ENCODE assay signal across 8 cellular contexts in genomic region chr19:48872182-48872883, GRCh38. TPM values are rescaled to one million over a fixed set of nuclear protein-coding genes. Genes with fewer than 3 reads are reported as not detected.
DNase-seq lines count a peak whose midpoint lies in the region; TF ChIP-seq lines count a peak whose summit lies in the region.

Gene PPP1R15A (plus strand): TSS chr19:48872421. CDS start chr19:48873234, 813 bp downstream.

- DNase-seq in EL = peak; percentile 98
- DNase-seq in NCI-H1436 (lab: John Stamatoyannopoulos, UW) = peak; percentile 99
- peak; percentile 99 for DNase-seq in SW480 (ENCODE audit: low spot score)
- DNase-seq in activated naive CD8-positive, alpha-beta T cell treated with anti-CD3 and anti-CD28 coated beads, Interleukin-2, amount 50 U/mL, for 16 hours (ENCODE audit: low read depth, low spot score) = peak; percentile 98
- DNase-seq in head of caudate nucleus = peak; percentile 95 to 100 (median 99)
- peak; percentile 98 for DNase-seq in osteoblast (ENCODE audit: insufficient read length, low spot score, missing footprints)
- DNase-seq in testis = peak; percentile 99

- H3K9me3 ChIP-seq in HEK293 (ENCODE audit: control insufficient read depth, insufficient read depth, low read depth, low read length) = no peaks in the 10 kb centered on the region
- H3K9me3 ChIP-seq in osteoblast (ENCODE audit: low read depth, low read length) = no peaks in the 10 kb centered on the region
- no peaks in the 10 kb centered on the region for H3K9me3 ChIP-seq in testis

- TF ChIP-seq POLR2A in testis (IDR thresholded peaks at IDR 0.05) = peak; percentile 98

- POLR2A ChIA-PET in HEK293 (lab: Yijun Ruan, JAX) = interaction anchor here (0.6 to 3.2 kb wide), 32 partner anchors 8 to 1056 kb away, joined by 3 to 33 read pairs (median 5); partner anchors contain the start of genes BAX, BCAT2, CARD8 and DHDH

- H3K27ac ChIP-seq in HEK293 (ENCODE audit: extremely low read depth, low read depth, low read length) (peak within 1 kb of the TSS; percentile 93), osteoblast (ENCODE audit: low read depth, low read length) (peak within 1 kb of the TSS; percentile 99), testis (peak within 1 kb of the TSS; percentile 100)

- CTCF ChIA-PET in HEK293 (lab: Yijun Ruan, JAX) = interaction anchor here (0.6 to 2.0 kb wide), 2 partner anchors 30 to 579 kb away, joined by 4 to 7 read pairs; partner anchors contain the start of gene PIH1D1

- H3K4me2 ChIP-seq in osteoblast (ENCODE audit: insufficient read depth, low read length) = peak within 1 kb of the TSS; percentile 100

- TF ChIP-seq CTCF in HEK293 (tag by site-specific recombination; IDR thresholded peaks at IDR 0.05) (0 out of 2 replicates have a peak, but pooled peaks have one; percentile 32), osteoblast (IDR thresholded peaks at IDR 0.05; ENCODE audit: extremely low read depth, low read depth, low read length) (no peak), testis (IDR thresholded peaks at IDR 0.05) (peak in 2 of 3 experiments; percentile 46 to 62)

- H3K4me1 ChIP-seq in HEK293 (ENCODE audit: control insufficient read depth, insufficient read depth, low read length) (peaks cover 32% of the 10 kb centered on the region), osteoblast (ENCODE audit: insufficient read depth, low read length) (peaks cover 35% of the 10 kb centered on the region), testis (peaks cover 38% of the 10 kb centered on the region)

- H3K36me3 ChIP-seq in HEK293 (ENCODE audit: control insufficient read depth in 2 of 2, insufficient read depth in 1 of 2, low read length in 2 of 2) (peaks cover 0 to 29% of the 10 kb centered on the region in 2 experiments; a peak in 2 of 3 replicates), osteoblast (ENCODE audit: insufficient read depth, low read length) (peaks cover 37% of the 10 kb centered on the region), testis (ENCODE audit: low read depth, missing control alignments) (no peaks in the 10 kb centered on the region)

- H3K27me3 ChIP-seq in osteoblast (ENCODE audit: insufficient read depth, low read length) = no peaks in the 10 kb centered on the region
- no peaks in the 10 kb centered on the region for H3K27me3 ChIP-seq in testis

- H3K4me3 ChIP-seq in HEK293 (ENCODE audit: low read depth, low read length) (peak within 1 kb of the TSS; percentile 80), osteoblast (ENCODE audit: insufficient read depth, low read length) (peak within 1 kb of the TSS; percentile 90), testis (peak within 1 kb of the TSS; percentile 98 to 100)

- WGBS in testis, 2 donors = 0% methylated on average over 46 to 53 of the region's 53 CpGs

- H2AFZ ChIP-seq in osteoblast (ENCODE audit: low read length) = peak within 1 kb of the TSS; percentile 69

- peaks cover 39% of the 10 kb centered on the region for H4K20me1 ChIP-seq in osteoblast (ENCODE audit: insufficient read depth, low read length)

- peaks cover 45% of the 10 kb centered on the region for H3K79me2 ChIP-seq in osteoblast (ENCODE audit: insufficient read depth, low read length)

- intact Hi-C loops in head of caudate nucleus (cut with DNase I) = no loop called here
- intact Hi-C loops in testis (cut with DNase I; ENCODE audit: low total_unique reads) = no loop called here

TF ChIP-seq in HEK293, 187 proteins besides CTCF, POLR2A, EP300 and RAD21 (continues in another document):
- TF ChIP-seq ZSCAN23 (tag by site-specific recombination; IDR thresholded peaks at IDR 0.05) = no peak
- no peak for TF ChIP-seq ZNF514 (tag by site-specific recombination; IDR thresholded peaks at IDR 0.05)
- peak; percentile 61 for TF ChIP-seq ZEB2 (tag by site-specific recombination; IDR thresholded peaks at IDR 0.05)
- no peak; the same call in 1 of the 2 replicates for TF ChIP-seq ZFHX2 (tag by site-specific recombination; conservative IDR thresholded peaks at IDR 0.05)
- TF ChIP-seq ZNF354C (tag by site-specific recombination; IDR thresholded peaks at IDR 0.05; ENCODE audit: borderline replicate concordance, low read depth) = no peak
- TF ChIP-seq ZFP69B (tag by site-specific recombination; IDR thresholded peaks at IDR 0.05) = peak; percentile 19; the same call in 1 of the 2 replicates
- TF ChIP-seq ZNF660 (tag by site-specific recombination; IDR thresholded peaks at IDR 0.05) = peak; percentile 63
- TF ChIP-seq ZNF10 (tag by site-specific recombination; IDR thresholded peaks at IDR 0.05) = no peak
- peak; percentile 20; the same call in 1 of the 2 replicates for TF ChIP-seq ZSCAN18 (tag by site-specific recombination; IDR thresholded peaks at IDR 0.05)
- peak; percentile 74; the same call in 1 of the 2 replicates for TF ChIP-seq REPIN1 (tag by site-specific recombination; IDR thresholded peaks at IDR 0.05; ENCODE audit: low read depth)
- TF ChIP-seq KLF10 (tag by site-specific recombination; IDR thresholded peaks at IDR 0.05) = no peak
- TF ChIP-seq ZNF626 (tag by site-specific recombination; IDR thresholded peaks at IDR 0.05) = no peak
- no peak for TF ChIP-seq ZNF248 (tag by site-specific recombination; IDR thresholded peaks at IDR 0.05)
- no peak for TF ChIP-seq ZNF18 (tag by site-specific recombination; IDR thresholded peaks at IDR 0.05)
- TF ChIP-seq ZNF280D (tag by site-specific recombination; IDR thresholded peaks at IDR 0.05) = no peak
- TF ChIP-seq ZNF621 (tag by site-specific recombination; IDR thresholded peaks at IDR 0.05) = no peak
- TF ChIP-seq ZNF600 (tag by site-specific recombination; IDR thresholded peaks at IDR 0.05) = peak; percentile 58
- no peak for TF ChIP-seq SALL2 (tag by site-specific recombination; IDR thresholded peaks at IDR 0.05; ENCODE audit: borderline replicate concordance)
- TF ChIP-seq ZNF544 (tag by site-specific recombination; IDR thresholded peaks at IDR 0.05) = no peak
- TF ChIP-seq ZNF473 (tag by site-specific recombination; IDR thresholded peaks at IDR 0.05) = no peak

RNA-seq across cellular contexts. Expression of gene PPP1R15A, which starts in this region (rescaled TPM):
- total RNA-seq in osteoblast (70.4 and 84.0 TPM in 2 replicates), testis (10 to 100 TPM; 37.2 to 40.9 TPM)
- 48.3 TPM for polyA plus RNA-seq in testis (ENCODE audit: insufficient read depth, low read depth, low replicate concordance)

Comparison
In these comparisons a context has a peak if more than half of its experiments do, and no peak if none do; other contexts are left out.
1. Peak in every context shown above with its lines: DNase-seq, H3K4me3 ChIP-seq and H3K27ac ChIP-seq.